11 cellular contexts compared by ENCODE assay signal in genomic region chr4:128354205-128354821, GRCh38.
DNase-seq lines count a peak whose midpoint lies in the region; ATAC-seq and TF ChIP-seq lines count a peak whose summit lies in the region.
"Had no signal": no experiment of that assay in that cellular context is flagged by ENCODE, and none has a peak within 500 bp of the region (broad histone marks: within the 10 kb centered on the region; RNA-seq: fewer than 3 reads in every experiment).

No MANE protein-coding gene starts in this region.

- H3K27me3 ChIP-seq in ACC112 (ENCODE audit: insufficient read depth, low read length) (no peaks in the 10 kb centered on the region), gastroesophageal sphincter (no peaks in the 10 kb centered on the region)

- H3K27ac ChIP-seq in ACC112 (ENCODE audit: low read depth, low read length) (peak overlapping the region; percentile 92), gastroesophageal sphincter (peak overlapping the region in 2 of 4 donors; percentile 32 to 33), coronary artery (peak overlapping the region in 1 of 2 donors; percentile 1)

- H3K36me3 ChIP-seq in ACC112 (ENCODE audit: insufficient read depth, low read length) = no peaks in the 10 kb centered on the region
- H3K36me3 ChIP-seq in gastroesophageal sphincter = no peaks in the 10 kb centered on the region

- peaks cover 53% of the 10 kb centered on the region for H3K4me1 ChIP-seq in ACC112 (ENCODE audit: control insufficient read depth, insufficient read depth, low read length, unreplicated experiment)
- H3K4me1 ChIP-seq in gastroesophageal sphincter = peaks cover 0 to 25% (median 2%) of the 10 kb centered on the region in 3 donors

- TF ChIP-seq CTCF in HFF-Myc (IDR thresholded peaks at IDR 0.05; ENCODE audit: low read depth, low read length, missing control alignments) = no peak
- no peak for TF ChIP-seq CTCF in gastroesophageal sphincter (IDR thresholded peaks at IDR 0.05)
- TF ChIP-seq CTCF in coronary artery (IDR thresholded peaks at IDR 0.05) = no peak

- H2AFZ ChIP-seq in ACC112 (ENCODE audit: low read length, unreplicated experiment) = no peak overlapping the region

- TF ChIP-seq EP300 in gastroesophageal sphincter (IDR thresholded peaks at IDR 0.05) = no peak

- TF ChIP-seq POLR2A in gastroesophageal sphincter (IDR thresholded peaks at IDR 0.05) = no peak

- WGBS in gastroesophageal sphincter (ENCODE audit: low coverage in 1 of 2), 2 donors = 23 to 52% methylated on average over 2 to 4 of the region's 4 CpGs

- ATAC-seq in left colon (peak; percentile 52), gastroesophageal sphincter (no peak)

- intact Hi-C loops in left colon (cut with DNase I, micrococcal nuclease) = no loop called here

- no peaks in the 10 kb centered on the region for H3K9me3 ChIP-seq in gastroesophageal sphincter

- no peak overlapping the region; the same call in 1 of the 2 replicates for H3K4me3 ChIP-seq in ACC112 (ENCODE audit: low read depth, low read length)
- H3K4me3 ChIP-seq in HFF-Myc (replicated peaks; ENCODE audit: low read depth, low read length) = no peak overlapping the region
- H3K4me3 ChIP-seq in gastroesophageal sphincter = no peak overlapping the region
- no peak overlapping the region for H3K4me3 ChIP-seq in coronary artery

- DNase-seq in HFF-Myc (ENCODE audit: extremely low read depth, low read depth) (peak; percentile 61), amniotic epithelial cell (ENCODE audit: low read depth) (peak; percentile 95), left colon (peak in 1 of 2 donors; percentile 38), NCI-H1048 (lab: John Stamatoyannopoulos, UW) (no peak), coronary artery (ENCODE audit: low spot score) (no peak)
- DNase-seq in activated CD4-positive, alpha-beta T cell treated with anti-CD3 and anti-CD28 coated beads for 4 hours = no peak
- DNase-seq: activated CD4-positive, alpha-beta memory T cell treated with anti-CD3 and anti-CD28 coated beads for 36 hours; head of caudate nucleus; NCI-H1694 treated with DMSO at 0.1 percent for 48 hours had no signal

- no peaks in the 10 kb centered on the region for H3K79me2 ChIP-seq in ACC112 (ENCODE audit: control insufficient read depth, insufficient read depth, low read length, unreplicated experiment)

Comparison
In these comparisons a context has a peak if more than half of its experiments do, and no peak if none do; other contexts are left out.
1. DNase-seq: peak in HFF-Myc (single experiment) and amniotic epithelial cell (single experiment); none in activated CD4-positive, alpha-beta T cell treated with anti-CD3 and anti-CD28 coated beads for 4 hours (0 of 2), NCI-H1048 (single experiment) and coronary artery (single experiment).